In genomic region chr1:24150228-24151174, GRCh38 we compare ENCODE assay signal across 9 cellular contexts. TPM values are rescaled to one million over a fixed set of nuclear protein-coding genes. Genes with fewer than 3 reads are reported as not detected.
DNase-seq lines count a peak whose midpoint lies in the region; ATAC-seq and TF ChIP-seq lines count a peak whose summit lies in the region.
"Had no signal": no experiment of that assay in that cellular context is flagged by ENCODE, and none has a peak within 500 bp of the region (broad histone marks: within the 10 kb centered on the region; RNA-seq: fewer than 3 reads in every experiment).

No MANE protein-coding gene starts in this region.

- peak; percentile 75 to 91 (median 86) for DNase-seq in CD8-positive, alpha-beta T cell
- DNase-seq in HEK293T (ENCODE audit: extremely low spot score), result peak; percentile 89
- DNase-seq in NCI-H2107 treated with DMSO at 0.1 percent for 48 hours (lab: John Stamatoyannopoulos, UW; ENCODE audit: unreplicated experiment), result peak; percentile 81
- DNase-seq in UCSD-AML1 (lab: John Stamatoyannopoulos, UW; ENCODE audit: unreplicated experiment), result peak; percentile 76
- peak; percentile 76 for DNase-seq in iPS DF 4.7 (ENCODE audit: extremely low read depth, low spot score)
- DNase-seq in sigmoid colon, result peak; percentile 91

- no peak for TF ChIP-seq POLR2A in sigmoid colon (IDR thresholded peaks at IDR 0.05)

- peaks cover 11% of the 10 kb centered on the region for H3K4me1 Mint-ChIP-seq in CD8-positive, alpha-beta T cell (ENCODE audit: low read depth)
- peaks cover 20% of the 10 kb centered on the region for H3K4me1 Mint-ChIP-seq in brain

- no peaks in the 10 kb centered on the region for H3K9me3 Mint-ChIP-seq in CD8-positive, alpha-beta T cell
- peaks cover 0 to 2% (median 0%) of the 10 kb centered on the region in 5 experiments for H3K9me3 Mint-ChIP-seq in brain

- no peaks in the 10 kb centered on the region for H3K36me3 ChIP-seq in CD8-positive, alpha-beta T cell (ENCODE audit: insufficient read depth, low read length)
- H3K36me3 ChIP-seq in sigmoid colon, result no peaks in the 10 kb centered on the region

- peaks cover 5% of the 10 kb centered on the region for H3K27me3 ChIP-seq in CD8-positive, alpha-beta T cell (ENCODE audit: insufficient read depth, low read length)
- peaks cover 3 to 33% (median 3%) of the 10 kb centered on the region in 3 donors for H3K27me3 ChIP-seq in sigmoid colon

- H3K9me3 ChIP-seq in CD8-positive, alpha-beta T cell (ENCODE audit: low read length), result no peaks in the 10 kb centered on the region
- H3K9me3 ChIP-seq in sigmoid colon, result no peaks in the 10 kb centered on the region

- CTCF ChIA-PET in CD8-positive, alpha-beta T cell (lab: Charles Lee), result interaction anchor here (0.6 to 6.0 kb wide), 50 partner anchors 8 to 684 kb away, joined by 3 to 80 read pairs (median 4); no protein-coding TSS in a partner anchor
- CTCF ChIA-PET in HEK293T (lab: Yijun Ruan, JAX), result interaction anchor here (0.6 to 4.4 kb wide), 21 partner anchors 9 to 351 kb away, joined by 3 to 21 read pairs (median 4); no protein-coding TSS in a partner anchor

- TF ChIP-seq EP300 in sigmoid colon (IDR thresholded peaks at IDR 0.05), result no peak

- TF ChIP-seq CTCF in CD8-positive, alpha-beta T cell (IDR thresholded peaks at IDR 0.05), result peak; percentile 88
- TF ChIP-seq CTCF in brain (conservative IDR thresholded peaks at IDR 0.05) (peak; percentile 72 to 83), sigmoid colon (IDR thresholded peaks at IDR 0.05) (peak; percentile 52 to 88 (median 84))

- intact Hi-C loops in CD8-positive, alpha-beta T cell (cut with DNase I, micrococcal nuclease), result loop anchor here (1.0 to 2.0 kb wide), 4 partner anchors 49 to 680 kb away; no protein-coding TSS in a partner anchor
- intact Hi-C loops in sigmoid colon (cut with DNase I), result no loop called here

- 8 to 14% methylated on average over 36 of the region's 36 CpGs for WGBS in sigmoid colon, 2 donors

- peaks cover 6% of the 10 kb centered on the region for H3K4me1 ChIP-seq in CD8-positive, alpha-beta T cell (ENCODE audit: insufficient read depth, low read length)
- H3K4me1 ChIP-seq in sigmoid colon, result peaks cover 0 to 10% (median 7%) of the 10 kb centered on the region in 4 donors

- H3K36me3 Mint-ChIP-seq in CD8-positive, alpha-beta T cell, result no peaks in the 10 kb centered on the region
- no peaks in the 10 kb centered on the region for H3K36me3 Mint-ChIP-seq in brain

- H3K27me3 Mint-ChIP-seq in CD8-positive, alpha-beta T cell (ENCODE audit: low read depth), result peaks cover 30% of the 10 kb centered on the region
- peaks cover 44% of the 10 kb centered on the region for H3K27me3 Mint-ChIP-seq in brain

- H3K4me3 Mint-ChIP-seq in CD8-positive, alpha-beta T cell, result peak overlapping the region; percentile 77
- H3K4me3 Mint-ChIP-seq in brain, result peak overlapping the region; percentile 42 to 77 (median 77)

- POLR2A ChIA-PET in CD8-positive, alpha-beta T cell (lab: Charles Lee), result interaction anchor here (1.1 kb wide), 1 partner anchor 24 kb away, joined by 3 read pairs; no protein-coding TSS in a partner anchor
- POLR2A ChIA-PET in HEK293T (lab: Yijun Ruan, JAX), result interaction anchor here (0.8 to 1.2 kb wide), 3 partner anchors 36 to 407 kb away, joined by 3 to 5 read pairs (median 3); partner anchors contain the start of gene ELOA

- H3K27ac ChIP-seq in CD8-positive, alpha-beta T cell (ENCODE audit: low read depth, low read length), result no peak overlapping the region
- no peak overlapping the region for H3K27ac ChIP-seq in sigmoid colon

- ATAC-seq in CD8-positive, alpha-beta T cell, result peak; percentile 98
- ATAC-seq in HG03025 (IDR thresholded peaks at IDR 0.05; ENCODE audit: low FRiP score, unreplicated experiment), result no peak

- peak overlapping the region; percentile 38 for H3K4me3 ChIP-seq in CD8-positive, alpha-beta T cell (ENCODE audit: low read depth, low read length)
- no peak overlapping the region for H3K4me3 ChIP-seq in sigmoid colon

- H3K27ac Mint-ChIP-seq in CD8-positive, alpha-beta T cell, result no peak overlapping the region
- H3K27ac Mint-ChIP-seq in brain, result peak overlapping the region in 3 of 5 experiments; percentile 64 to 74 (median 68)

TF ChIP-seq in HEK293T, 16 proteins besides CTCF, POLR2A, EP300 and RAD21:
- no peak for TF ChIP-seq SUZ12 (IDR thresholded peaks at IDR 0.05)
- TF ChIP-seq NFRKB (IDR thresholded peaks at IDR 0.05), result no peak
- TF ChIP-seq L3MBTL2 (conservative IDR thresholded peaks at IDR 0.05), result no peak
- no peak for TF ChIP-seq HDGF (IDR thresholded peaks at IDR 0.05; ENCODE audit: borderline replicate concordance)
- TF ChIP-seq FOXK2 (IDR thresholded peaks at IDR 0.05), result no peak
- no peak for TF ChIP-seq LEF1 (IDR thresholded peaks at IDR 0.05; ENCODE audit: borderline replicate concordance)
- TF ChIP-seq FOXA1 (IDR thresholded peaks at IDR 0.05), result no peak

RNA-seq across cellular contexts. Expression of gene IL22RA1, which starts 7.6 kb away (rescaled TPM):
- total RNA-seq in CD8-positive, alpha-beta T cell, result not detected
- polyA plus RNA-seq in brain (ENCODE audit: insufficient read depth, low read depth, low replicate concordance) (not detected), sigmoid colon (10 to 100 TPM in 2 of 3 donors, 1 to 10 TPM in 1; 7.2 to 18.5 (median 11.8) TPM)
- total RNA-seq in sigmoid colon, result under 1 TPM in 2 of 4 donors, not detected in 2; 0.16 to 0.36 TPM
- total RNA-seq: T-helper 1 cell treated with Interleukin-12 subunit alpha and Interleukin-12 subunit beta and Interleukin-4 antibody, amounts not matched to agents 30 ng/mL and 1 ng/mL, for 36 hours had no signal

RNA-seq across cellular contexts. Expression of gene IFNLR1, which starts 36.6 kb away (rescaled TPM):
- total RNA-seq in CD8-positive, alpha-beta T cell, result 1 to 10 TPM; 4.1 to 5.6 TPM
- 0.41 TPM for polyA plus RNA-seq in brain (ENCODE audit: insufficient read depth, low read depth, low replicate concordance)
- 1 to 10 TPM in 1 of 4 donors, under 1 TPM in 1, not detected in 2; 0.28 to 1.4 TPM for total RNA-seq in sigmoid colon
- 1 to 10 TPM; 4.2 to 8.7 (median 6.7) TPM for polyA plus RNA-seq in sigmoid colon

RNA-seq across cellular contexts. Expression of gene MYOM3, which starts 38.6 kb away (rescaled TPM):
- not detected for total RNA-seq in CD8-positive, alpha-beta T cell
- polyA plus RNA-seq in brain (ENCODE audit: insufficient read depth, low read depth, low replicate concordance), result not detected
- total RNA-seq in sigmoid colon, result under 1 TPM in 2 of 4 donors, not detected in 2; under 0.01 TPM
- polyA plus RNA-seq in sigmoid colon, result 1 to 10 TPM; 3.0 to 3.7 (median 3.1) TPM
- total RNA-seq: T-helper 1 cell treated with Interleukin-12 subunit alpha and Interleukin-12 subunit beta and Interleukin-4 antibody, amounts not matched to agents 30 ng/mL and 1 ng/mL, for 36 hours had no signal
